ENCODE assay signal across 1 cellular context in the genomic region with DNA sequence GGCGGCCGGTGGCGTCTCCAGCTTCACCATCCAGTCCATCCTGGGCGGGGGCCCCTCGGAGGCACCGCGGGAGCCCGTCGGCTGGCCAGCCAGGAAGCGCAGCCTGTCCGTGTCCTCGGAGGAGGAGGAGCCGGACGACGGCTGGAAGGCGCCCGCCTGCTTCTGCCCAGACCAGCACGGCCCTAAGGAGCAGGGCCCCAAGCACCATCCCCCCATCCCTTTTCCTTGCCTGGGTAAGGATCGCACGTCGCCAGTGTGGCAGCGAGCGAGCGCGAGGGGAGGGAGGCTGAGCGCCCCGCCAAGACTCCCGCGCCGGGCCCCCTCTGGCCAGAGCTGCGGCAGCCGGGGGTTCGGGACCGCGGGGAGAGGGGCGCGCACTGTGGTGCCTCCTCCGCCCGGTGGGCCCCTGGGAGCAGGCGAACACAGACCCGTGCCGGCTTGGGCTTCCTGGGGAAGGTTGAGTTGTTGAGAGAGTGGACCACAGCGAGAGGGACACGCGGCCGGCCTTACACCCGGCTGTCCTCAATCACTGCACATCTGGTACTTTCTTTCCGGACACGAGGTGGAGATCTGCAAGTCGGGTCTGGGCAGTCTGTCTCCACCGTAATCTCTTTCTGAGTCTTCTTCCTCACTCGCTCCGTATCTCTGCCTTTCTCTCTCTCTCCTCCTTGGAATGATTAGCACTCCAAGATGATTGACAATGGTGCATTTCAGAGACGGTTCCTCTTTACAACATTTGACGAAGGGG.
TF ChIP-seq lines count a peak whose summit lies in the region.

No MANE protein-coding gene starts in this region.

TF ChIP-seq in endothelial cell of umbilical vein, 7 proteins besides CTCF, POLR2A, EP300 and RAD21:
- TF ChIP-seq FOS (IDR thresholded peaks at IDR 0.05; ENCODE audit: borderline replicate concordance, insufficient read depth, low read length) (no peak), EZH2 (IDR thresholded peaks at IDR 0.05; ENCODE audit: borderline replicate concordance, low read depth, low read length, severe bottlenecking) (peak; percentile 18)
TF ChIP-seq in endothelial cell of umbilical vein: peak in this region for 1.
